In genomic region chr6:129646617-129647016, GRCh38 we compare ENCODE assay signal across 10 cellular contexts.
DNase-seq lines count a peak whose midpoint lies in the region; ATAC-seq and TF ChIP-seq lines count a peak whose summit lies in the region.
"Had no signal": no experiment of that assay in that cellular context is flagged by ENCODE, and none has a peak within 500 bp of the region (broad histone marks: within the 10 kb centered on the region; RNA-seq: fewer than 3 reads in every experiment).

No MANE protein-coding gene starts in this region.

- H3K36me3 Mint-ChIP-seq in chondrocyte (ENCODE audit: low read depth) = no peaks in the 10 kb centered on the region
- H3K36me3 Mint-ChIP-seq: brain had no signal

- TF ChIP-seq POLR2A in heart left ventricle (IDR thresholded peaks at IDR 0.05) = no peak
- no peak for TF ChIP-seq POLR2A in vagina (IDR thresholded peaks at IDR 0.05)

- H3K4me3 ChIP-seq in heart left ventricle (peak overlapping the region in 7 of 12 donors; percentile 17 to 38 (median 32)), vagina (no peak overlapping the region)

- ATAC-seq in heart left ventricle (peak in 1 of 4 donors; percentile 55), left cardiac atrium (no peak), HG03095 (IDR thresholded peaks at IDR 0.05; ENCODE audit: unreplicated experiment) (peak; percentile 79)

- no peaks in the 10 kb centered on the region for H3K36me3 ChIP-seq in heart left ventricle
- H3K36me3 ChIP-seq in vagina = no peaks in the 10 kb centered on the region

- H3K27me3 Mint-ChIP-seq in chondrocyte (ENCODE audit: low read depth) = no peaks in the 10 kb centered on the region
- H3K27me3 Mint-ChIP-seq: brain had no signal

- H3K9me3 Mint-ChIP-seq in chondrocyte (ENCODE audit: low read depth) = no peaks in the 10 kb centered on the region
- H3K9me3 Mint-ChIP-seq: brain had no signal

- H3K9me3 ChIP-seq in heart left ventricle (no peaks in the 10 kb centered on the region), vagina (no peaks in the 10 kb centered on the region)

- no peak for DNase-seq in heart left ventricle
- DNase-seq in left cardiac atrium = no peak
- no peak for DNase-seq in chondrocyte (ENCODE audit: low spot score)
- DNase-seq in vagina (ENCODE audit: extremely low spot score in 2 of 2) = no peak
- no peak for DNase-seq in stimulated activated CD4-positive, alpha-beta T cell treated with anti-CD3 and anti-CD28 coated beads, Interleukin-4, amount 100 ng/mL, for 24 hours
- DNase-seq in Kasumi-1 (lab: John Stamatoyannopoulos, UW) = no peak
- no peak for DNase-seq in NCI-H1105 (lab: John Stamatoyannopoulos, UW)
- DNase-seq: activated CD4-positive, CD25-positive, alpha-beta regulatory T cell had no signal

- peaks cover 54% of the 10 kb centered on the region for H3K4me1 Mint-ChIP-seq in chondrocyte (ENCODE audit: low read depth)

- H3K27ac ChIP-seq in heart left ventricle (peak overlapping the region in 11 of 12 donors; percentile 24 to 74 (median 61)), vagina (peak overlapping the region; percentile 53)

- H3K4me3 Mint-ChIP-seq in chondrocyte (ENCODE audit: unreplicated experiment) = no peak overlapping the region

- peaks cover 0 to 54% (median 30%) of the 10 kb centered on the region in 12 donors for H3K4me1 ChIP-seq in heart left ventricle
- peaks cover 25% of the 10 kb centered on the region for H3K4me1 ChIP-seq in vagina

- TF ChIP-seq CTCF in heart left ventricle (IDR thresholded peaks at IDR 0.05) (no peak), chondrocyte (IDR thresholded peaks at IDR 0.05) (no peak), vagina (IDR thresholded peaks at IDR 0.05) (no peak)

- peak overlapping the region; percentile 65 for H3K27ac Mint-ChIP-seq in chondrocyte (ENCODE audit: unreplicated experiment)

- H3K27me3 ChIP-seq in heart left ventricle = no peaks in the 10 kb centered on the region
- H3K27me3 ChIP-seq in vagina = no peaks in the 10 kb centered on the region

- intact Hi-C loops in heart left ventricle (cut with DNase I) (no loop called here), left cardiac atrium (cut with DNase I) (no loop called here), vagina (cut with DNase I) (no loop called here)

- WGBS in heart left ventricle, 4 donors = 46 to 52% (median 47%) methylated on average over 5 of the region's 5 CpGs

Comparison
In these comparisons a context has a peak if more than half of its experiments do, and no peak if none do; other contexts are left out.
1. H3K4me3 ChIP-seq: peak in heart left ventricle (7 of 12); none in vagina (0 of 2).